9 cellular contexts compared by ENCODE assay signal in the genomic region with DNA sequence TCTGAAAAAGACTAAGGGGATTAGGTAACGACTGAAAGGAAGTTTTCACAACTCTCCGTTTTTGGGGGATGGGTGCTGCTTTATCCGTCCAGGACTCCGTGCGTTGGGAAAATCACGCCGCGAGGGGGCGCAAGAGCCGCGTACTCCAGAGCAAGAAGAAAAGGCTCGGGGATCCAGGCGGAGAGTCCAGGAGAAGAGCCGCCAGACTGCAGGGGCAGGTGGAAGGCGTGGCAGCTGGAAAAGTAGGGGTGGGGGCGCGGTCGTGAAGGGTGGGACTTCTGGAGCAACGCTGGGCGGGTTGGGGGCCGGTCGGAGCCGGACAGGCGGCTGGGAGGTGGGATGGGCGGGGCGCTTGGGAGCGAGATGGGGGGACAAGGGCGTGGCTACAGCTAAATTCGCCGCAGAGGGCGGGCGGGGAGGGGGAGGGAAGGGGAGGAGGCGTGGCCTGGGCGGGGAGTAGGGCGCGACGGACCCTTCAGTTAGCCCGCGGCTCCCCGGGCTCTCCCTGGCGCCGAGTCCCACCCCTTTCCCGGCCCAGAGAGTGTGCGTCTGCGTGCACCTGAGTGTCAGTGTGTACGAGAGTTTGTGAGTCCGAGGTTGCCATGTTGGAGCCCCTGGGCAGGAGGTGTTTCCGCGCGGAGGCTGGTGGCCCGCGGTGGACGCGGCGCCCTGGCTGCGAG. TPM values are rescaled to one million over a fixed set of nuclear protein-coding genes. Genes with fewer than 3 reads are reported as not detected.
DNase-seq lines count a peak whose midpoint lies in the region; ATAC-seq and TF ChIP-seq lines count a peak whose summit lies in the region.
"Had no signal": no experiment of that assay in that cellular context is flagged by ENCODE, and none has a peak within 500 bp of the region (broad histone marks: within the 10 kb centered on the region; RNA-seq: fewer than 3 reads in every experiment).

No MANE protein-coding gene starts in this region.

- DNase-seq in AG20443 (ENCODE audit: low spot score) (peak; percentile 95), NCI-H526 (lab: John Stamatoyannopoulos, UW) (peak; percentile 98 to 100), dermis microvascular lymphatic vessel endothelial cell (ENCODE audit: low read depth in 2 of 2) (peak; percentile 96 to 99), right lobe of liver (peak; percentile 94 to 96 (median 95))
- peak; percentile 83 to 84 for DNase-seq in activated CD4-positive, alpha-beta T cell treated with anti-CD3 and anti-CD28 coated beads, Interleukin-2, amount 50 U/mL, for 24 hours (ENCODE audit: low read depth in 1 of 2, low spot score in 1 of 2)
- peak; percentile 92 for DNase-seq in stimulated activated CD4-positive, alpha-beta T cell treated with anti-CD3 and anti-CD28 coated beads, Interleukin-4, amount 100 ng/mL, for 24 hours

- intact Hi-C loops in right lobe of liver (cut with DNase I) = no loop called here

- no peaks in the 10 kb centered on the region for H3K9me3 ChIP-seq in right lobe of liver

- TF ChIP-seq POLR2A in GM19193 (IDR thresholded peaks at IDR 0.05; ENCODE audit: extremely low read depth, insufficient read depth, insufficient read length) = peak; percentile 66
- no peak for TF ChIP-seq POLR2A in right lobe of liver (IDR thresholded peaks at IDR 0.05)

- under 1% methylated on average over 26 of the region's 56 CpGs for WGBS in right lobe of liver (ENCODE audit: insufficient coverage, low coverage, low lambda C conversion rate, missing lambda C conversion rate)

- ATAC-seq in HG03457 (IDR thresholded peaks at IDR 0.05; ENCODE audit: unreplicated experiment) (peak; percentile 58), right lobe of liver (peak; percentile 79 to 83 (median 82))

- peak; percentile 69 to 86 (median 74) for TF ChIP-seq CTCF in right lobe of liver (IDR thresholded peaks at IDR 0.05)

- no peaks in the 10 kb centered on the region for H3K27me3 ChIP-seq in right lobe of liver

- peak overlapping the region; percentile 60 to 82 (median 79) for H3K27ac ChIP-seq in right lobe of liver

- H3K36me3 ChIP-seq in right lobe of liver = no peaks in the 10 kb centered on the region

- peaks cover 0 to 9% (median 3%) of the 10 kb centered on the region in 4 donors for H3K4me1 ChIP-seq in right lobe of liver

- H3K4me3 ChIP-seq in right lobe of liver = peak overlapping the region; percentile 50 to 60 (median 58)

RNA-seq across cellular contexts. Expression of a gene that starts 0.6 kb away (rescaled TPM):
- total RNA-seq in dermis microvascular lymphatic vessel endothelial cell (29.8 and 59.0 TPM in 2 replicates), right lobe of liver (1 to 10 TPM; 4.6 to 7.3 (median 5.4) TPM)

RNA-seq across cellular contexts. Expression of a gene that starts 35.3 kb away (rescaled TPM):
- 0.25 and 0.26 TPM in 2 replicates for total RNA-seq in dermis microvascular lymphatic vessel endothelial cell
- total RNA-seq in right lobe of liver = 1 to 10 TPM in 1 of 6 experiments, under 1 TPM in 5; 0.24 to 1.8 (median 0.62) TPM
- total RNA-seq: activated CD8-positive, alpha-beta memory T cell treated with anti-CD3 and anti-CD28 coated beads for 36 hours had no signal

Comparison
In these comparisons a context has a peak if more than half of its experiments do, and no peak if none do; other contexts are left out.
1. Peak in every context shown above with its lines: DNase-seq, ATAC-seq, H3K4me3 ChIP-seq and H3K27ac ChIP-seq.